15 cellular contexts compared by ENCODE assay signal in the genomic region with DNA sequence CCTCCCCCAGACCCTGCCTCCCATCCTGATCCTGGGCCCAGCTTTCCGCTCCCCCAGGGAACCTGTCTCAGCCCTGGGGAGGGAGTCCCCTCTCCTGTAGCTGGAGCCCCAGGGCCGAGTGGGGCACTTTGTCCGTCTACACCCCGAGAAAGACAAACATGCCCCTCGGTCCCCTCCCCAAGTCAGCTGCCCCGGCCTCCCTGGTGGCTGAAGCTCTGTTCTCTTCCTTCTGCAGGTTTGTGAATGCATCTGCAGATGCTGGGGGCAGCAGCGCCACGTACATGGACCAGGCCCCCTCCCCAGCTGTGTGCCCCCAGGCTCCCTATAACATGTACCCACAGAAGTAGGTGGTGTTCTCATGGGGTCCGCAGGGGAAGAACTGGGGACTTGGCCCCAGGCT. TPM values are rescaled to one million over a fixed set of nuclear protein-coding genes. Genes with fewer than 3 reads are reported as not detected.
DNase-seq lines count a peak whose midpoint lies in the region; ATAC-seq and TF ChIP-seq lines count a peak whose summit lies in the region.
"Had no signal": no experiment of that assay in that cellular context is flagged by ENCODE, and none has a peak within 500 bp of the region (broad histone marks: within the 10 kb centered on the region; RNA-seq: fewer than 3 reads in every experiment).

No MANE protein-coding gene starts in this region.

- no peak overlapping the region for H3K4me2 ChIP-seq in PC-3 (ENCODE audit: low read length)

- TF ChIP-seq POLR2A in breast epithelium (IDR thresholded peaks at IDR 0.05) = no peak
- no peak for TF ChIP-seq POLR2A in vagina (IDR thresholded peaks at IDR 0.05)

- H3K36me3 ChIP-seq in breast epithelium = no peaks in the 10 kb centered on the region
- peaks cover 0 to 31% of the 10 kb centered on the region in 2 donors for H3K36me3 ChIP-seq in vagina
- no peaks in the 10 kb centered on the region for H3K36me3 ChIP-seq in PC-3 (ENCODE audit: low read depth, low read length)
- H3K36me3 ChIP-seq: prostate gland, WERI-Rb-1 had no signal

- H3K79me2 ChIP-seq in PC-3 (ENCODE audit: low read length) = no peaks in the 10 kb centered on the region

- DNase-seq in breast epithelium (ENCODE audit: low spot score in 2 of 2) (no peak), MCF 10A (ENCODE audit: unreplicated experiment) (no peak), vagina (ENCODE audit: extremely low spot score in 2 of 2) (no peak), GOT3 (lab: John Stamatoyannopoulos, UW) (no peak), PC-3 (no peak)
- no peak for DNase-seq in activated naive CD8-positive, alpha-beta T cell treated with anti-CD3 and anti-CD28 coated beads, Interleukin-2, amount 50 U/mL, for 24 hours
- DNase-seq: COR-L47, NCI-H146, NCI-H446, spleen, T-helper 1 cell had no signal

- H3K27me3 Mint-ChIP-seq in MCF 10A (ENCODE audit: insufficient read depth, unreplicated experiment) (no peaks in the 10 kb centered on the region), nephron (ENCODE audit: low read depth) (no peaks in the 10 kb centered on the region)
- H3K27me3 Mint-ChIP-seq in activated naive CD8-positive, alpha-beta T cell treated with anti-CD3 and anti-CD28 coated beads, Interleukin-2, amount 50 U/mL, for 24 hours = no peaks in the 10 kb centered on the region

- H3K9me3 ChIP-seq in breast epithelium (no peaks in the 10 kb centered on the region), vagina (no peaks in the 10 kb centered on the region), PC-3 (ENCODE audit: low read length) (no peaks in the 10 kb centered on the region)
- H3K9me3 ChIP-seq: prostate gland, spleen had no signal

- H3K4me1 ChIP-seq in breast epithelium (peaks cover 11 to 13% of the 10 kb centered on the region in 2 donors), vagina (peaks cover 38% of the 10 kb centered on the region), PC-3 (ENCODE audit: insufficient read depth, low read length) (no peaks in the 10 kb centered on the region)

- H3K4me3 ChIP-seq in breast epithelium (no peak overlapping the region), vagina (no peak overlapping the region), PC-3 (ENCODE audit: low read length) (no peak overlapping the region)
- H3K4me3 ChIP-seq: prostate gland, spleen had no signal

- no peak overlapping the region for H3K27ac Mint-ChIP-seq in MCF 10A (ENCODE audit: low read depth, unreplicated experiment)
- H3K27ac Mint-ChIP-seq in activated naive CD8-positive, alpha-beta T cell treated with anti-CD3 and anti-CD28 coated beads, Interleukin-2, amount 50 U/mL, for 24 hours = peak overlapping the region; percentile 41
- peak overlapping the region in 2 of 3 experiments; percentile 98 for H3K27ac Mint-ChIP-seq in nephron

- no peaks in the 10 kb centered on the region for H3K9me2 ChIP-seq in PC-3 (replicated peaks; ENCODE audit: low read length)

- POLR2A ChIA-PET in MCF 10A (lab: Yijun Ruan, JAX) (interaction anchor here (0.7 to 1.6 kb wide), 4 partner anchors 14 to 193 kb away, joined by 3 to 6 read pairs (median 3); a partner anchor contains a TSS), PC-3 (lab: Charles Lee; ENCODE audit: unreplicated experiment) (no interaction called here)

- H3K36me3 Mint-ChIP-seq in MCF 10A (ENCODE audit: insufficient read depth, unreplicated experiment) = peaks cover 51% of the 10 kb centered on the region
- peaks cover 69% of the 10 kb centered on the region for H3K36me3 Mint-ChIP-seq in activated naive CD8-positive, alpha-beta T cell treated with anti-CD3 and anti-CD28 coated beads, Interleukin-2, amount 50 U/mL, for 24 hours (ENCODE audit: low read depth)
- H3K36me3 Mint-ChIP-seq in nephron (ENCODE audit: low read depth) = peaks cover 4% of the 10 kb centered on the region

- TF ChIP-seq CTCF in breast epithelium (IDR thresholded peaks at IDR 0.05) (no peak), MCF 10A (IDR thresholded peaks at IDR 0.05; ENCODE audit: unreplicated experiment) (no peak), nephron (IDR thresholded peaks at IDR 0.05; ENCODE audit: unreplicated experiment in 3 of 3) (no peak), vagina (IDR thresholded peaks at IDR 0.05) (no peak), PC-3 (conservative IDR thresholded peaks at IDR 0.05; ENCODE audit: low read depth, low read length) (no peak)

- CTCF ChIA-PET in MCF 10A (lab: Yijun Ruan, JAX) = interaction anchor here (0.6 to 2.0 kb wide), 5 partner anchors 13 to 218 kb away, joined by 3 to 6 read pairs (median 5); no protein-coding TSS in a partner anchor
- CTCF ChIA-PET in PC-3 (lab: Charles Lee) = no interaction called here

- H3K9ac ChIP-seq in PC-3 (ENCODE audit: low read length) = no peak overlapping the region

- no peaks in the 10 kb centered on the region for H4K20me1 ChIP-seq in PC-3 (ENCODE audit: low read length)

- H3K4me1 Mint-ChIP-seq in MCF 10A (ENCODE audit: insufficient read depth, unreplicated experiment) (no peaks in the 10 kb centered on the region), nephron (peaks cover 45% of the 10 kb centered on the region)
- peaks cover 59% of the 10 kb centered on the region for H3K4me1 Mint-ChIP-seq in activated naive CD8-positive, alpha-beta T cell treated with anti-CD3 and anti-CD28 coated beads, Interleukin-2, amount 50 U/mL, for 24 hours

- H3K4me3 Mint-ChIP-seq in MCF 10A (ENCODE audit: unreplicated experiment) = no peak overlapping the region
- no peak overlapping the region for H3K4me3 Mint-ChIP-seq in activated naive CD8-positive, alpha-beta T cell treated with anti-CD3 and anti-CD28 coated beads, Interleukin-2, amount 50 U/mL, for 24 hours
- no peak overlapping the region for H3K4me3 Mint-ChIP-seq in nephron

- ATAC-seq in activated naive CD8-positive, alpha-beta T cell treated with anti-CD3 and anti-CD28 coated beads, Interleukin-2, amount 50 U/mL, for 24 hours = no peak
- no peak for ATAC-seq in esophagus mucosa
- no peak for ATAC-seq in PC-3

- H3K27me3 ChIP-seq in breast epithelium = no peaks in the 10 kb centered on the region
- no peaks in the 10 kb centered on the region for H3K27me3 ChIP-seq in vagina
- H3K27me3 ChIP-seq in PC-3 (ENCODE audit: low read length) = no peaks in the 10 kb centered on the region
- H3K27me3 ChIP-seq: spleen had no signal

- BruUV-seq in MCF 10A (replicated peaks; lab: Mats Ljungman, UMichigan) = no TSS peak
- BruUV-seq in PC-3 (replicated peaks; lab: Mats Ljungman, UMichigan) = no TSS peak

- H3K27ac ChIP-seq in breast epithelium (peak overlapping the region; percentile 80 to 82), vagina (peak overlapping the region; percentile 92), PC-3 (ENCODE audit: low read length) (no peak overlapping the region)
- H3K27ac ChIP-seq: WERI-Rb-1 had no signal

- H2AFZ ChIP-seq in PC-3 (ENCODE audit: low read length) = no peak overlapping the region

- H3K9me3 Mint-ChIP-seq in MCF 10A (ENCODE audit: unreplicated experiment) (no peaks in the 10 kb centered on the region), nephron (no peaks in the 10 kb centered on the region)
- H3K9me3 Mint-ChIP-seq in activated naive CD8-positive, alpha-beta T cell treated with anti-CD3 and anti-CD28 coated beads, Interleukin-2, amount 50 U/mL, for 24 hours = no peaks in the 10 kb centered on the region

- intact Hi-C loops in breast epithelium (cut with DNase I; ENCODE audit: low total_unique reads) (loop anchor here (10.0 kb wide), 1 partner anchor 1744 kb away; a partner anchor contains a TSS), MCF 10A (cut with micrococcal nuclease) (no loop called here), vagina (cut with DNase I) (no loop called here), PC-3 (cut with micrococcal nuclease) (no loop called here)

- no peaks in the 10 kb centered on the region for H3F3A ChIP-seq in PC-3 (ENCODE audit: low read length, unreplicated experiment)

RNA-seq across cellular contexts. Expression of a gene that starts 20.8 kb away (rescaled TPM):
- total RNA-seq in breast epithelium = 100 to 1,000 TPM in 1 of 3 donors, 10 to 100 TPM in 2; 72.8 to 363 (median 78.9) TPM
- total RNA-seq in MCF 10A (2022) = 1.0 and 1.7 TPM in 2 replicates
- total RNA-seq in vagina = 38.3 TPM
- 6.9 TPM for total RNA-seq in esophagus mucosa
- total RNA-seq in PC-3 (2014; rRNA removed) = not detected in 2 replicates

RNA-seq across cellular contexts. Expression of a gene that starts 33.0 kb away (rescaled TPM):
- total RNA-seq in breast epithelium (100 to 1,000 TPM in 2 of 3 donors, 10 to 100 TPM in 1; 97.2 to 130 (median 101) TPM), MCF 10A (2022) (29.8 and 32.6 TPM in 2 replicates), vagina (74.6 TPM), esophagus mucosa (18.1 TPM), PC-3 (2014; rRNA removed) (not detected in 2 replicates)

Comparison
In these comparisons a context has a peak if more than half of its experiments do, and no peak if none do; other contexts are left out.
1. RNA of a gene that starts 33.0 kb away (total RNA-seq): 97.2 to 130 TPM in breast epithelium, 74.6 TPM in vagina (single experiment), 29.8 to 32.6 TPM in MCF 10A and 18.1 TPM in esophagus mucosa (single experiment); not detected in PC-3; every median in the first group is over 10 times any median in the second.